In genomic region chr3:156425651-156426050, GRCh38 we compare ENCODE assay signal across 15 cellular contexts.
"Had no signal": no experiment of that assay in that cellular context is flagged by ENCODE, and none has a peak within 500 bp of the region (broad histone marks: within the 10 kb centered on the region; RNA-seq: fewer than 3 reads in every experiment).

No MANE protein-coding gene starts in this region.

- H3K36me3 ChIP-seq: heart right ventricle, sigmoid colon, spleen, thoracic aorta had no signal

- H3K27ac ChIP-seq: dorsolateral prefrontal cortex, heart right ventricle, psoas muscle, sigmoid colon, spleen, thoracic aorta had no signal

- H3K4me1 ChIP-seq: heart right ventricle, psoas muscle, spleen had no signal

- ATAC-seq: activated CD8-positive, alpha-beta T cell treated with anti-CD3 and anti-CD28 coated beads for 36 hours; activated naive CD4-positive, alpha-beta T cell treated with anti-CD3 and anti-CD28 coated beads, Interleukin-2, amount 50 U/mL, for 72 hours; activated T-cell treated with anti-CD3 and anti-CD28 coated beads, Interleukin-2, amount 50 U/mL, for 72 hours; heart right ventricle; psoas muscle had no signal

- H3K9me3 ChIP-seq: heart right ventricle, psoas muscle, sigmoid colon, spleen, thoracic aorta had no signal

- H3K4me3 ChIP-seq: dorsolateral prefrontal cortex, heart right ventricle, lung, psoas muscle, sigmoid colon, spleen, thoracic aorta had no signal

- H3K27me3 ChIP-seq: dorsolateral prefrontal cortex, heart right ventricle, sigmoid colon, spleen had no signal

- DNase-seq: activated B cell treated with CpG ODN at 0.5 μM for 24 hours; activated CD4-positive, alpha-beta T cell treated with anti-CD3 and anti-CD28 coated beads for 48 hours; activated CD8-positive, alpha-beta T cell treated with anti-CD3 and anti-CD28 coated beads for 36 hours; activated gamma-delta T cell; activated T-cell treated with anti-CD3 and anti-CD28 coated beads, Interleukin-2, amount 50 U/mL, for 72 hours; dorsolateral prefrontal cortex; endodermal cell; heart right ventricle; psoas muscle; sigmoid colon; spleen; stimulated activated CD4-positive, alpha-beta T cell treated with anti-CD3 and anti-CD28 coated beads, Interleukin-1b, Interleukin-23, amount 100 ng/mL, for 48 hours had no signal
